8 cellular contexts compared by ENCODE assay signal in the genomic region with DNA sequence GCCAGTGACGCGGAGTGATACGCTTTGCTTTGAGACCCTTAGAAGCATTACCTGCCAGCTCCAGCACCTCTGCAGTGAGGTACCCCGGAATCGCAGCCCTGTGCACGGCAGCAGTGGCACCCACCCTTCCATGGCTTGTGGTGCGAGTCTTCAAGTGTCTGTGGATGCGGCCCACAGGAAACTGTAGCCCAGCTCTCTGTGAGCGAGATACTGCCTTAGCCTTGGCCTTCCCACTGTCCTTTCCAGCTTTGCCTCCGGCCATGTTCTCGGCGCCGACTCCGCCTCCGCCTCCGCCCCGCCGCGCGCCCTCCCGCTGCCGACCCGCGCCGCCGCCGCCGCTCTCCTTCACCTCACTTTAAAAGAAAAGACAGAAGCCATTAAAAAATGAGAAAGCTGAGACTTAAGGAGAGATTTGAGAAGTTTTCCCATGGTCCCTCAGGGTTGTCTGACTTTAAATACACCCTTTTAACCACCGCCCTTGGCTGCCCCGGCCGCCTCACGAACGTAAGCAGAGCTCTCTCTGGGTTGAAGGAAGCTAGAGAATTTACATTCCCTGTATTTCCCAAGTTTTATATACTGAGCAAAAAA.
A peak's percentile ranks its signal among the peaks of the same experiment; 100 is the strongest.
DNase-seq lines count a peak whose midpoint lies in the region; ATAC-seq, FAIRE-seq and TF ChIP-seq lines count a peak whose summit lies in the region.
"Had no signal": no experiment of that assay in that cellular context is flagged by ENCODE, and none has a peak within 500 bp of the region (broad histone marks: within the 10 kb centered on the region; RNA-seq: fewer than 3 reads in every experiment).

No MANE protein-coding gene starts in this region.

- H3K27ac ChIP-seq in endothelial cell of umbilical vein (ENCODE audit: insufficient read depth, low read depth, low read length) (no peak overlapping the region), upper lobe of left lung (peak overlapping the region; percentile 24 to 77 (median 68))
- H3K27ac ChIP-seq: SJSA1 had no signal

- no peaks in the 10 kb centered on the region for H4K20me1 ChIP-seq in endothelial cell of umbilical vein (replicated peaks; ENCODE audit: control insufficient read depth, extremely low read depth, insufficient read depth, low read length)

- H3K36me3 ChIP-seq in H7 (replicated peaks; ENCODE audit: control insufficient read depth, insufficient read depth, low read length) (no peaks in the 10 kb centered on the region), endothelial cell of umbilical vein (ENCODE audit: control insufficient read depth in 2 of 2, extremely low read depth in 1 of 2, insufficient read depth in 2 of 2, low read length in 2 of 2) (no peaks in the 10 kb centered on the region), mucosa of descending colon (ENCODE audit: low read depth) (no peaks in the 10 kb centered on the region), upper lobe of left lung (no peaks in the 10 kb centered on the region)
- H3K36me3 ChIP-seq: SJSA1 had no signal

- H3K9ac ChIP-seq in endothelial cell of umbilical vein (replicated peaks; ENCODE audit: extremely low read depth, insufficient read depth, low read length): peak overlapping the region; percentile 73

- DNase-seq in H7 (no peak), endothelial cell of umbilical vein (ENCODE audit: low read depth, low spot score) (peak; percentile 34), mucosa of descending colon (no peak), upper lobe of left lung (peak in 1 of 2 donors; percentile 81), cerebellum (ENCODE audit: low spot score) (no peak)

- peak overlapping the region; percentile 67 for H3K4me2 ChIP-seq in endothelial cell of umbilical vein (ENCODE audit: insufficient read depth, low read length)

- TF ChIP-seq EP300 in upper lobe of left lung (IDR thresholded peaks at IDR 0.05): no peak

- dilution Hi-C loops in endothelial cell of umbilical vein (cut with MboI; ENCODE audit: extremely low pct_ligation_motif_present, low sequenced_read_pairs): no loop called here

- peak overlapping the region; percentile 99 for H2AFZ ChIP-seq in endothelial cell of umbilical vein (ENCODE audit: low read depth, low read length)

- BruUV-seq in endothelial cell of umbilical vein (replicated peaks; lab: Mats Ljungman, UMichigan): no TSS peak

- ATAC-seq in mucosa of descending colon (peak; percentile 62), upper lobe of left lung (ENCODE audit: low FRiP score in 2 of 2) (peak; percentile 55 to 85), GM21367 (IDR thresholded peaks at IDR 0.05; ENCODE audit: unreplicated experiment) (no peak)

- no peak for TF ChIP-seq CTCF in WI38 (IDR thresholded peaks at IDR 0.05; ENCODE audit: low read depth, low read length)
- no peak for TF ChIP-seq CTCF in endothelial cell of umbilical vein (IDR thresholded peaks at IDR 0.05; ENCODE audit: extremely low read depth in 1 of 2, insufficient read depth in 1 of 2, low read depth in 1 of 2, low read length in 2 of 2)
- no peak for TF ChIP-seq CTCF in mucosa of descending colon (IDR thresholded peaks at IDR 0.05)
- no peak for TF ChIP-seq CTCF in upper lobe of left lung (IDR thresholded peaks at IDR 0.05)

- TF ChIP-seq POLR2A in endothelial cell of umbilical vein (IDR thresholded peaks at IDR 0.05; ENCODE audit: low read depth, low read length) (no peak), upper lobe of left lung (IDR thresholded peaks at IDR 0.05) (peak in 1 of 4 donors; percentile 5)

- H3K4me3 ChIP-seq in H7 (ENCODE audit: insufficient read depth, low read depth, low read length): peak overlapping the region; percentile 35
- H3K4me3 ChIP-seq in WI38 (ENCODE audit: low read depth, low read length): peak overlapping the region; percentile 49
- peak overlapping the region; percentile 13 to 56 (median 30) for H3K4me3 ChIP-seq in endothelial cell of umbilical vein (replicated peaks in 1 of 3; ENCODE audit: insufficient read depth in 1 of 3, low read depth in 1 of 3, low read length in 3 of 3)
- no peak overlapping the region for H3K4me3 ChIP-seq in mucosa of descending colon
- H3K4me3 ChIP-seq in upper lobe of left lung: peak overlapping the region in 3 of 4 donors; percentile 30 to 48 (median 47)
- H3K4me3 ChIP-seq: SJSA1 had no signal

- POLR2A ChIA-PET in endothelial cell of umbilical vein (lab: Charles Lee): no interaction called here

- FAIRE-seq in endothelial cell of umbilical vein (lab: Jason Lieb, UNC): no peak

- H3K9me3 ChIP-seq in endothelial cell of umbilical vein (replicated peaks; ENCODE audit: control insufficient read depth, insufficient read depth, low read length) (no peaks in the 10 kb centered on the region), mucosa of descending colon (no peaks in the 10 kb centered on the region), upper lobe of left lung (no peaks in the 10 kb centered on the region)
- H3K9me3 ChIP-seq: SJSA1 had no signal

- H3K79me2 ChIP-seq in endothelial cell of umbilical vein (ENCODE audit: control insufficient read depth, insufficient read depth, low read length): no peaks in the 10 kb centered on the region

- CTCF ChIA-PET in endothelial cell of umbilical vein (lab: Charles Lee): interaction anchor here (1.1 to 1.7 kb wide), 2 partner anchors 19 to 63 kb away, joined by 3 to 6 read pairs; no protein-coding TSS in a partner anchor

- intact Hi-C loops in endothelial cell of umbilical vein (cut with micrococcal nuclease): no loop called here
- intact Hi-C loops in mucosa of descending colon (cut with DNase I, micrococcal nuclease): no loop called here

- no peaks in the 10 kb centered on the region; the same call in 1 of the 2 replicates for H3K27me3 ChIP-seq in H7 (ENCODE audit: control insufficient read depth, insufficient read depth, low read length)
- H3K27me3 ChIP-seq in endothelial cell of umbilical vein (ENCODE audit: control insufficient read depth in 2 of 2, insufficient read depth in 2 of 2, low read length in 2 of 2): no peaks in the 10 kb centered on the region
- H3K27me3 ChIP-seq in upper lobe of left lung: no peaks in the 10 kb centered on the region

- H3K9me1 ChIP-seq in endothelial cell of umbilical vein (replicated peaks; ENCODE audit: control insufficient read depth, extremely low read depth, insufficient read depth, low read length): no peaks in the 10 kb centered on the region

- 22 to 39% methylated on average over 25 to 33 of the region's 33 CpGs for WGBS in upper lobe of left lung, 2 donors

- H3K4me1 ChIP-seq in endothelial cell of umbilical vein (ENCODE audit: control insufficient read depth, extremely low read depth, insufficient read depth, low read length) (no peaks in the 10 kb centered on the region), mucosa of descending colon (ENCODE audit: low read depth) (no peaks in the 10 kb centered on the region), upper lobe of left lung (peaks cover 0 to 5% (median 0%) of the 10 kb centered on the region in 4 donors)
- H3K4me1 ChIP-seq: SJSA1 had no signal

TF ChIP-seq in endothelial cell of umbilical vein, 7 proteins besides CTCF, POLR2A, EP300 and RAD21:
- TF ChIP-seq GATA2 (IDR thresholded peaks at IDR 0.05; ENCODE audit: insufficient read depth, insufficient read length, low read depth, low read length): no peak
- TF ChIP-seq, protein P1, sequence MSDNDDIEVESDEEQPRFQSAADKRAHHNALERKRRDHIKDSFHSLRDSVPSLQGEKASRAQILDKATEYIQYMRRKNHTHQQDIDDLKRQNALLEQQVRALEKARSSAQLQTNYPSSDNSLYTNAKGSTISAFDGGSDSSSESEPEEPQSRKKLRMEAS (IDR thresholded peaks at IDR 0.05; ENCODE audit: insufficient read depth, insufficient read length): no peak
